10 cellular contexts compared by ENCODE assay signal in genomic region chr4:137510866-137511265, GRCh38. TPM values are rescaled to one million over a fixed set of nuclear protein-coding genes. Genes with fewer than 3 reads are reported as not detected.
DNase-seq lines count a peak whose midpoint lies in the region; ATAC-seq and TF ChIP-seq lines count a peak whose summit lies in the region.
"Had no signal": no experiment of that assay in that cellular context is flagged by ENCODE, and none has a peak within 500 bp of the region (broad histone marks: within the 10 kb centered on the region; RNA-seq: fewer than 3 reads in every experiment).

No MANE protein-coding gene starts in this region.

- no TSS peak for BruUV-seq in A673 (replicated peaks; lab: Mats Ljungman, UMichigan)

- POLR2A ChIA-PET in A673 (lab: Charles Lee; ENCODE audit: low non-redundant PET): no interaction called here

- no peaks in the 10 kb centered on the region for H3K4me1 ChIP-seq in A673 (ENCODE audit: insufficient read depth, low read length, poor library complexity, severe bottlenecking)
- H3K4me1 ChIP-seq in esophagus squamous epithelium: peaks cover 0 to 9% (median 5%) of the 10 kb centered on the region in 3 donors

- H3K27me3 ChIP-seq in A673 (replicated peaks; ENCODE audit: insufficient read depth, low read depth, low read length, poor library complexity) (no peaks in the 10 kb centered on the region), kidney epithelial cell (ENCODE audit: control insufficient read depth, insufficient read depth, low read length) (no peaks in the 10 kb centered on the region), esophagus squamous epithelium (no peaks in the 10 kb centered on the region), WERI-Rb-1 (ENCODE audit: insufficient read depth, low read depth, severe bottlenecking) (no peaks in the 10 kb centered on the region)
- H3K27me3 ChIP-seq: tibial nerve had no signal

- H3K27ac ChIP-seq in A673 (ENCODE audit: low read depth, low read length, poor library complexity, severe bottlenecking) (no peak overlapping the region), esophagus squamous epithelium (peak overlapping the region in 2 of 4 donors; percentile 12 to 54), WERI-Rb-1 (no peak overlapping the region)

- TF ChIP-seq POLR2A in esophagus squamous epithelium (IDR thresholded peaks at IDR 0.05): no peak

- TF ChIP-seq CTCF in A673 (conservative IDR thresholded peaks at IDR 0.05; ENCODE audit: low read depth, low read length): no peak
- no peak for TF ChIP-seq CTCF in kidney epithelial cell (IDR thresholded peaks at IDR 0.05; ENCODE audit: insufficient read depth, low read length, poor library complexity, severe bottlenecking)
- no peak for TF ChIP-seq CTCF in esophagus squamous epithelium (IDR thresholded peaks at IDR 0.05)
- TF ChIP-seq CTCF in WERI-Rb-1 (IDR thresholded peaks at IDR 0.05; ENCODE audit: low read depth, low read length): no peak

- H3K4me3 ChIP-seq in A673 (ENCODE audit: low read depth, low read length, poor library complexity, severe bottlenecking): no peak overlapping the region
- no peak overlapping the region for H3K4me3 ChIP-seq in kidney epithelial cell (ENCODE audit: low read depth, low read length)
- peak overlapping the region in 1 of 4 donors; percentile 15 for H3K4me3 ChIP-seq in esophagus squamous epithelium
- H3K4me3 ChIP-seq in WERI-Rb-1 (ENCODE audit: low read depth, low read length): no peak overlapping the region

- peak; percentile 91 for DNase-seq in A673 (ENCODE audit: low spot score)
- DNase-seq in amniotic epithelial cell (ENCODE audit: low read depth): peak; percentile 96
- DNase-seq in kidney epithelial cell (ENCODE audit: low read depth): peak; percentile 72
- no peak for DNase-seq in NCI-H1694 treated with DMSO at 0.1 percent for 48 hours (lab: John Stamatoyannopoulos, UW)
- no peak for DNase-seq in esophagus squamous epithelium (lab: John Stamatoyannopoulos, UW)
- no peak for DNase-seq in WERI-Rb-1
- DNase-seq: DND-41 had no signal

- intact Hi-C loops in A673 (cut with micrococcal nuclease; ENCODE audit: unreplicated experiment) (no loop called here), esophagus squamous epithelium (cut with DNase I) (no loop called here)

- H3K36me3 ChIP-seq in A673 (ENCODE audit: insufficient read depth, low read length, poor library complexity, severe bottlenecking) (no peaks in the 10 kb centered on the region), kidney epithelial cell (ENCODE audit: control insufficient read depth, insufficient read depth, low read length) (no peaks in the 10 kb centered on the region), esophagus squamous epithelium (no peaks in the 10 kb centered on the region), WERI-Rb-1 (no peaks in the 10 kb centered on the region)
- H3K36me3 ChIP-seq: tibial nerve had no signal

- ATAC-seq in HG02798 (IDR thresholded peaks at IDR 0.05; ENCODE audit: poor library complexity, unreplicated experiment): peak; percentile 65
- no peak for ATAC-seq in GM18909 (IDR thresholded peaks at IDR 0.05; ENCODE audit: poor library complexity, unreplicated experiment)

- CTCF ChIA-PET in A673 (lab: Charles Lee): no interaction called here

- H3K9me3 ChIP-seq in A673 (ENCODE audit: low read depth, low read length, poor library complexity, severe bottlenecking) (no peaks in the 10 kb centered on the region), esophagus squamous epithelium (no peaks in the 10 kb centered on the region), WERI-Rb-1 (ENCODE audit: severe bottlenecking) (no peaks in the 10 kb centered on the region)
- H3K9me3 ChIP-seq: tibial nerve had no signal

RNA-seq across cellular contexts. Expression of gene PCDH18, which starts 21.4 kb away (rescaled TPM):
- total RNA-seq in A673 (2021): 7.8 and 10.0 TPM in 2 replicates
- total RNA-seq in kidney epithelial cell: 0.41 and 1.2 TPM in 2 replicates
- 10 to 100 TPM in 2 of 4 donors, 1 to 10 TPM in 2; 2.1 to 22.4 (median 11.5) TPM for total RNA-seq in esophagus squamous epithelium

Comparison
In these comparisons a context has a peak if more than half of its experiments do, and no peak if none do; other contexts are left out.
1. DNase-seq: peak in A673 (single experiment), amniotic epithelial cell (single experiment) and kidney epithelial cell (single experiment); none in NCI-H1694 treated with DMSO at 0.1 percent for 48 hours (single experiment), esophagus squamous epithelium (single experiment) and WERI-Rb-1 (single experiment).